8 cellular contexts compared by ENCODE assay signal in genomic region chr3:186929676-186930075, GRCh38. TPM values are rescaled to one million over a fixed set of nuclear protein-coding genes. Genes with fewer than 3 reads are reported as not detected.
DNase-seq lines count a peak whose midpoint lies in the region; ATAC-seq and TF ChIP-seq lines count a peak whose summit lies in the region.

No MANE protein-coding gene starts in this region.

- ATAC-seq in left ventricle myocardium superior (no peak), upper lobe of right lung (no peak), GM21526 (IDR thresholded peaks at IDR 0.05; ENCODE audit: low FRiP score, unreplicated experiment) (no peak)
- no peak for ATAC-seq in activated CD4-positive, CD25-positive, alpha-beta regulatory T cell treated with anti-CD3 and anti-CD28 coated beads, Interleukin-2, amount 50 U/mL, for 24 hours

- no peak for TF ChIP-seq POLR2A in breast epithelium (IDR thresholded peaks at IDR 0.05)

- DNase-seq in right atrium auricular region (ENCODE audit: low spot score), result no peak
- DNase-seq in left ventricle myocardium superior, result no peak
- DNase-seq in breast epithelium (ENCODE audit: low spot score in 2 of 2), result no peak
- DNase-seq in upper lobe of right lung, result no peak
- no peak for DNase-seq in ACHN

- intact Hi-C loops in left ventricle myocardium superior (cut with micrococcal nuclease) (loop anchor here (10.0 kb wide), 1 partner anchor 75 kb away; no protein-coding TSS in a partner anchor), breast epithelium (cut with DNase I; ENCODE audit: low total_unique reads) (no loop called here), upper lobe of right lung (cut with DNase I) (loop anchor here (10.0 kb wide), 1 partner anchor 75 kb away; no protein-coding TSS in a partner anchor)

- in situ Hi-C loops in ACHN (cut with HindIII; ENCODE audit: low pct_ligation_motif_present, low pct_unique_long_range_greater_than_20kb, low sequenced_read_pairs), result no loop called here

- TF ChIP-seq CTCF in right atrium auricular region (IDR thresholded peaks at IDR 0.05), result no peak
- no peak for TF ChIP-seq CTCF in breast epithelium (IDR thresholded peaks at IDR 0.05)
- no peak for TF ChIP-seq CTCF in upper lobe of right lung (IDR thresholded peaks at IDR 0.05)

- H3K4me3 ChIP-seq in right atrium auricular region (peak overlapping the region; percentile 76 to 82), breast epithelium (peak overlapping the region; percentile 78 to 97 (median 81)), mononuclear cell (ENCODE audit: low read length) (peak overlapping the region; percentile 88), upper lobe of right lung (peak overlapping the region; percentile 88)

- H3K9me3 ChIP-seq in right atrium auricular region (no peaks in the 10 kb centered on the region), breast epithelium (no peaks in the 10 kb centered on the region), mononuclear cell (ENCODE audit: low read depth, low read length) (no peaks in the 10 kb centered on the region), upper lobe of right lung (no peaks in the 10 kb centered on the region)

- H3K27ac ChIP-seq in right atrium auricular region, result peak overlapping the region; percentile 92 to 96
- peak overlapping the region in 1 of 2 donors; percentile 86 for H3K27ac ChIP-seq in breast epithelium
- H3K27ac ChIP-seq in upper lobe of right lung, result peak overlapping the region; percentile 83

- H3K27me3 ChIP-seq in right atrium auricular region (no peaks in the 10 kb centered on the region), breast epithelium (no peaks in the 10 kb centered on the region), mononuclear cell (ENCODE audit: insufficient read depth, low read length) (no peaks in the 10 kb centered on the region), upper lobe of right lung (no peaks in the 10 kb centered on the region)

- H3K36me3 ChIP-seq in right atrium auricular region (no peaks in the 10 kb centered on the region), breast epithelium (no peaks in the 10 kb centered on the region), upper lobe of right lung (no peaks in the 10 kb centered on the region)

- H3K4me1 ChIP-seq in right atrium auricular region (peaks cover 0 to 41% of the 10 kb centered on the region in 2 donors), breast epithelium (no peaks in the 10 kb centered on the region), mononuclear cell (ENCODE audit: insufficient read depth, low read length) (peaks cover 25% of the 10 kb centered on the region), upper lobe of right lung (peaks cover 30% of the 10 kb centered on the region)

RNA-seq across cellular contexts. Expression of gene ST6GAL1, which starts 0.7 kb away (rescaled TPM):
- total RNA-seq in right atrium auricular region, result 10 to 100 TPM; 55.1 to 94.3 TPM
- total RNA-seq in left ventricle myocardium superior, result 75.9 TPM
- 10 to 100 TPM; 28.5 to 79.6 (median 42.3) TPM for total RNA-seq in breast epithelium
- 38.8 TPM for total RNA-seq in mononuclear cell
- total RNA-seq in upper lobe of right lung, result 116 TPM
